Comparison of ENCODE assay signal across 8 cellular contexts in the genomic region with DNA sequence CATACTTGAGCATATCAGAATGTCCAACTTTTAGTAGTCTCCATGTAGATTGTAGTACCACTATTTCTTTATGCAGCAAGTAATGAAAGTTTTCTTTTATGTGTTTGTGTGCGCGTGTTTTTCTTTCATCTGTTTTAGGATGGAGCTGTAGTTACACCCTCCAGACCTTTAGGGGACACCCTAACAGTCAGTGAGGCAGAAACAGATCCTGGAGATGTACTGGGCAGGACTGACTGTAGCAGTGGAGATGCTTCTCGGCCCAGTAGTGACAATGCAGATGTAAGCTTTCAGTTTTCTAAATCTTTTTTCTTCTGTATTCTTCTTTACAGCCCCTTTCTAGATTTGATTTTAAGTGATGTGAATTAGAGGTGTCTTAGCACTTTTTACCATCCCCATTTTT.
DNase-seq lines count a peak whose midpoint lies in the region; ATAC-seq and TF ChIP-seq lines count a peak whose summit lies in the region.

No MANE protein-coding gene starts in this region.

- H4K20me1 ChIP-seq in DOHH2 (ENCODE audit: control insufficient read depth, insufficient read depth, low read depth, low read length): no peaks in the 10 kb centered on the region

- H3K9me3 ChIP-seq in DOHH2 (ENCODE audit: control insufficient read depth, insufficient read depth, low read length): no peaks in the 10 kb centered on the region
- no peaks in the 10 kb centered on the region for H3K9me3 ChIP-seq in muscle layer of duodenum (ENCODE audit: control insufficient read depth in 1 of 2, low read length in 2 of 2)
- no peaks in the 10 kb centered on the region for H3K9me3 ChIP-seq in testis

- H3F3A ChIP-seq in DOHH2 (ENCODE audit: control insufficient read depth, insufficient read depth): no peaks in the 10 kb centered on the region

- DNase-seq in LHCN-M2 (ENCODE audit: low read depth) (peak; percentile 87), chondrocyte (ENCODE audit: low spot score) (no peak), AML-193 (lab: John Stamatoyannopoulos, UW) (no peak), testis (no peak)
- DNase-seq in activated CD4-positive, alpha-beta T cell treated with anti-CD3 and anti-CD28 coated beads, Interleukin-2, amount 50 U/mL, for 1 hour: no peak

- H3K27me3 ChIP-seq in DOHH2 (ENCODE audit: control insufficient read depth, low read length) (no peaks in the 10 kb centered on the region), muscle layer of duodenum (ENCODE audit: low read depth, low read length) (no peaks in the 10 kb centered on the region), testis (no peaks in the 10 kb centered on the region)

- no peaks in the 10 kb centered on the region for H3K79me2 ChIP-seq in DOHH2 (ENCODE audit: control insufficient read depth, low read length)

- no peaks in the 10 kb centered on the region for H3K36me3 ChIP-seq in DOHH2 (ENCODE audit: control insufficient read depth, low read length)
- peaks cover 8 to 10% of the 10 kb centered on the region in 2 donors for H3K36me3 ChIP-seq in muscle layer of duodenum (ENCODE audit: control insufficient read depth in 1 of 2, insufficient read depth in 2 of 2, low read length in 2 of 2)
- H3K36me3 ChIP-seq in testis (ENCODE audit: low read depth, missing control alignments): no peaks in the 10 kb centered on the region

- no peaks in the 10 kb centered on the region for H3K9me3 Mint-ChIP-seq in chondrocyte (ENCODE audit: low read depth)

- no peak for TF ChIP-seq POLR2A in testis (IDR thresholded peaks at IDR 0.05)

- peaks cover 30% of the 10 kb centered on the region for H3K4me1 Mint-ChIP-seq in chondrocyte (ENCODE audit: low read depth)

- no peaks in the 10 kb centered on the region for H3K4me1 ChIP-seq in DOHH2 (ENCODE audit: control insufficient read depth, low read length)
- peaks cover 0 to 7% of the 10 kb centered on the region in 2 donors for H3K4me1 ChIP-seq in muscle layer of duodenum (ENCODE audit: control insufficient read depth in 1 of 2, insufficient read depth in 2 of 2, low read length in 2 of 2)
- no peaks in the 10 kb centered on the region for H3K4me1 ChIP-seq in testis

- no peaks in the 10 kb centered on the region for H3K27me3 Mint-ChIP-seq in chondrocyte (ENCODE audit: low read depth)

- H3K9me2 ChIP-seq in DOHH2 (replicated peaks; ENCODE audit: control insufficient read depth, low read length): no peaks in the 10 kb centered on the region

- TF ChIP-seq CTCF in DOHH2 (IDR thresholded peaks at IDR 0.05; ENCODE audit: low read depth, low read length, poor library complexity, severe bottlenecking) (peak; percentile 17), chondrocyte (IDR thresholded peaks at IDR 0.05) (peak; percentile 76), testis (IDR thresholded peaks at IDR 0.05) (no peak)

- peaks cover 7% of the 10 kb centered on the region for H3K36me3 Mint-ChIP-seq in chondrocyte (ENCODE audit: low read depth)

- peak overlapping the region; percentile 50 for H3K4me3 Mint-ChIP-seq in chondrocyte (ENCODE audit: unreplicated experiment)

- H3K27ac Mint-ChIP-seq in chondrocyte (ENCODE audit: unreplicated experiment): peak overlapping the region; percentile 96

- H3K27ac ChIP-seq in DOHH2 (ENCODE audit: low read depth, low read length) (no peak overlapping the region), muscle layer of duodenum (ENCODE audit: low read length) (peak overlapping the region; percentile 35), testis (no peak overlapping the region)

- intact Hi-C loops in testis (cut with DNase I; ENCODE audit: low total_unique reads): no loop called here

- WGBS in testis, 2 donors: 95 to 97% methylated on average over 3 of the region's 3 CpGs

- H3K4me3 ChIP-seq in DOHH2 (ENCODE audit: low read length): no peak overlapping the region
- H3K4me3 ChIP-seq in muscle layer of duodenum (ENCODE audit: low read depth in 1 of 2, low read length in 2 of 2): no peak overlapping the region
- H3K4me3 ChIP-seq in testis: no peak overlapping the region

- ATAC-seq in GM21390 (IDR thresholded peaks at IDR 0.05; ENCODE audit: unreplicated experiment): no peak

- no peak overlapping the region for H3K4me2 ChIP-seq in DOHH2 (ENCODE audit: low read length)

Comparison
In these comparisons a context has a peak if more than half of its experiments do, and no peak if none do; other contexts are left out.
1. CTCF ChIP-seq: peak in DOHH2 (single experiment) and chondrocyte (single experiment); none in testis (0 of 3).